10 cellular contexts compared by ENCODE assay signal in the genomic region with DNA sequence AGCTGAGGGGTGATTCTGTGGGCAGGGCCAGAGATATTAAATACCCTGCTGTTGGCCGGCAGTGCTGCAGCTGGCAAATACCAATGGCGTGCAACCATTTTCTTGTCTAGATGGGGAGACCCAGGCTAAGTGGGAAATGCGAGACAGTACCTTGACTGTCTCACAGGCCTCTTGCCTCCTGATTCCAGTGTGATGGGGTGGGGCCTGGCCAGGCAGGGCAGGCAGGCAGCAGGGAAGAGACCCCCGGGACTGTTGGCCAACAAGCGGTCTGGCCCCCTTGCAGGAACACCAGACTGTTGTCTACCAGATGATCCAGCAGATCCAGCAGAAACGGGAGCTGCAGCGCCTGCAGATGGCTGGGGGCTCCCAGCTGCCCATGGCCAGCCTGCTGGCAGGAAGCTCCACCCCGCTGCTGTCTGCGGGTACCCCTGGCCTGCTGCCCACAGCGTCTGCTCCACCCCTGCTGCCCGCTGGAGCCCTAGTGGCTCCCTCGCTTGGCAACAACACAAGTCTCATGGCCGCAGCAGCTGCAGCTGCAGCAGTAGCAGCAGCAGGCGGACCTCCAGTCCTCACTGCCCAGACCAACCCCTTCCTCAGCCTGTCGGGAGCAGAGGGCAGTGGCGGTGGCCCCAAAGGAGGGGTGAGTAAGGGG.
DNase-seq lines count a peak whose midpoint lies in the region; ATAC-seq lines count a peak whose summit lies in the region.
"Had no signal": no experiment of that assay in that cellular context is flagged by ENCODE, and none has a peak within 500 bp of the region (broad histone marks: within the 10 kb centered on the region; RNA-seq: fewer than 3 reads in every experiment).

No MANE protein-coding gene starts in this region.

- DNase-seq in DMS79 (lab: John Stamatoyannopoulos, UW) (peak; percentile 74), NCI-H2196 (lab: John Stamatoyannopoulos, UW; ENCODE audit: unreplicated experiment) (peak; percentile 66), caudate nucleus (lab: John Stamatoyannopoulos, UW) (peak in 59 of 61 donors; percentile 43 to 92 (median 84)), nucleus accumbens (lab: John Stamatoyannopoulos, UW) (peak in 54 of 56 donors; percentile 33 to 94 (median 84)), cortex of kidney (lab: John Stamatoyannopoulos, UW) (no peak), NCI-H1436 (lab: John Stamatoyannopoulos, UW) (no peak)
- DNase-seq: mesendoderm, OCI-M1 had no signal

- H3K27ac ChIP-seq in caudate nucleus (ENCODE audit: low read depth, low read length) = peak overlapping the region; percentile 93

- no peak for ATAC-seq in GM21367 (IDR thresholded peaks at IDR 0.05; ENCODE audit: unreplicated experiment)
- ATAC-seq in HG02642 (IDR thresholded peaks at IDR 0.05; ENCODE audit: poor library complexity, unreplicated experiment) = no peak

Comparison
In these comparisons a context has a peak if more than half of its experiments do, and no peak if none do; other contexts are left out.
1. DNase-seq: peak in DMS79 (single experiment), NCI-H2196 (single experiment), caudate nucleus (59 of 61) and nucleus accumbens (54 of 56); none in cortex of kidney (single experiment) and NCI-H1436 (single experiment).